In genomic region chr1:167714098-167714850, GRCh38 we compare ENCODE assay signal across 8 cellular contexts. TPM values are rescaled to one million over a fixed set of nuclear protein-coding genes. Genes with fewer than 3 reads are reported as not detected.
A peak's percentile ranks its signal among the peaks of the same experiment; 100 is the strongest.
DNase-seq lines count a peak whose midpoint lies in the region; ATAC-seq, FAIRE-seq and TF ChIP-seq lines count a peak whose summit lies in the region.

No MANE protein-coding gene starts in this region.

- H3K9ac ChIP-seq in adipocyte (ENCODE audit: low read length) = peak overlapping the region; percentile 92

- peak; percentile 55 for ATAC-seq in HG02763 (IDR thresholded peaks at IDR 0.05; ENCODE audit: unreplicated experiment)
- peak; percentile 91 for ATAC-seq in left cardiac atrium

- H3K9me3 ChIP-seq in adipocyte (ENCODE audit: control insufficient read depth, low read length) (no peaks in the 10 kb centered on the region), prostate gland (no peaks in the 10 kb centered on the region)

- intact Hi-C loops in left cardiac atrium (cut with DNase I) = loop anchor here in 1 of 2 donors (10.0 kb wide), 1 partner anchor 221 kb away; the partner anchor contains the start of genes DCAF6 and MPC2
- intact Hi-C loops in prostate gland (cut with DNase I) = no loop called here

- peak in 3 of 4 experiments; percentile 5 to 30 (median 19) for TF ChIP-seq CTCF in prostate gland (IDR thresholded peaks at IDR 0.05)

- H3K36me3 ChIP-seq in adipocyte (ENCODE audit: control insufficient read depth, insufficient read depth, low read length, severe bottlenecking) (no peaks in the 10 kb centered on the region), prostate gland (no peaks in the 10 kb centered on the region), urinary bladder (ENCODE audit: insufficient read depth) (no peaks in the 10 kb centered on the region)

- WGBS in prostate gland = under 1% methylated on average over 64 of the region's 65 CpGs
- under 1% methylated on average over 65 of the region's 65 CpGs for WGBS in urinary bladder

- H3K4me1 ChIP-seq in adipocyte (ENCODE audit: control insufficient read depth, insufficient read depth, low read length) (peaks cover 30% of the 10 kb centered on the region), prostate gland (replicated peaks) (no peaks in the 10 kb centered on the region), urinary bladder (ENCODE audit: insufficient read depth) (no peaks in the 10 kb centered on the region)

- H3K4me3 ChIP-seq in adipocyte (ENCODE audit: low read length) (peak overlapping the region; percentile 90), prostate gland (peak overlapping the region; percentile 69 to 74), urinary bladder (ENCODE audit: low read depth, low read length) (peak overlapping the region; percentile 59)

- peak; percentile 82 for FAIRE-seq in GM12891 (lab: Jason Lieb, UNC)

- DNase-seq in GM12891 (ENCODE audit: insufficient read length, low spot score) (peak; percentile 32), NCI-H1417 (lab: John Stamatoyannopoulos, UW) (peak; percentile 94 to 96 (median 95)), SW 1271 (lab: John Stamatoyannopoulos, UW) (peak; percentile 57 to 80), adipocyte (ENCODE audit: low read depth) (peak; percentile 96), left cardiac atrium (peak; percentile 92), prostate gland (ENCODE audit: low spot score) (peak; percentile 89)

- peak overlapping the region; percentile 87 to 92 for H3K27ac ChIP-seq in prostate gland
- H3K27ac ChIP-seq in urinary bladder (ENCODE audit: low read depth) = peak overlapping the region; percentile 51

- H3K27me3 ChIP-seq in adipocyte (replicated peaks; ENCODE audit: control insufficient read depth, insufficient read depth, low read length) = no peaks in the 10 kb centered on the region
- no peaks in the 10 kb centered on the region for H3K27me3 ChIP-seq in prostate gland (replicated peaks; ENCODE audit: insufficient read depth)

- TF ChIP-seq POLR2A in GM12891 (IDR thresholded peaks at IDR 0.05; ENCODE audit: low read depth, low read length) = no peak; the same call in 1 of the 2 replicates
- TF ChIP-seq POLR2A in prostate gland (IDR thresholded peaks at IDR 0.05) = peak; percentile 27

TF ChIP-seq in GM12891, 5 proteins besides CTCF, POLR2A, EP300 and RAD21:
- TF ChIP-seq POLR2AphosphoS5 (IDR thresholded peaks at IDR 0.05; ENCODE audit: low read depth, low read length) (0 out of 2 replicates have a peak, but pooled peaks have one; percentile 33), TAF1 (IDR thresholded peaks at IDR 0.05; ENCODE audit: low read depth, low read length) (0 out of 2 replicates have a peak, but pooled peaks have one; percentile 43), POU2F2 (IDR thresholded peaks at IDR 0.05; ENCODE audit: low read depth, low read length) (no peak)

RNA-seq across cellular contexts. Expression of gene MPZL1, which starts 7.5 kb away (rescaled TPM):
- 15.6 TPM for polyA plus RNA-seq in GM12891 (2012; ENCODE audit: low read depth, missing spikeins)
- total RNA-seq in left cardiac atrium (10 to 100 TPM; 66.7 to 69.7 TPM), prostate gland (100 to 1,000 TPM in 1 of 2 donors, 10 to 100 TPM in 1; 52.5 to 135 TPM), urinary bladder (154 TPM)
- 79.4 TPM for polyA plus RNA-seq in urinary bladder

Comparison
In these comparisons a context has a peak if more than half of its experiments do, and no peak if none do; other contexts are left out.
1. Peak in every context shown above with its lines: DNase-seq, ATAC-seq, H3K4me3 ChIP-seq and H3K27ac ChIP-seq.
2. DNase-seq: peak in every context shown above with its lines; median percentile 96 in adipocyte; 95 in NCI-H1417; 92 in left cardiac atrium; 89 in prostate gland; 68 in SW 1271; 32 in GM12891.